In the genomic region with DNA sequence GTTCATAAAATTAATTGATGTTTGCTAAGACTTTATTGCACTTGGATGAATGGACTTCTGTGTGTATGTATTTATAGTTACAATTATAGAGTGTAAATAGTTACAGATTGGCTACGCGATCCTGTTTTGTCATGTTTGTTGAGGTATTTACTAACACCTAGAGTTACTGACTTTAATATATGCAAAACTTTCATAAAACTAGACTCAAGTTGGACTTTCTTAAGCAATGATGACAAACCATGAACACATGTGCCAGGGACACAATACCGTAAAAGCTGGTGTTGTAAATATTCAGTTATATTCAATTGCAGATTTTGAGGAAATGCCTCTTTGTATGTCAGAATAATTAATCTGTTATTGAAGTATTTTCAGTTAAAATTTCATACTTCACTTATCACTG, we compare ENCODE assay signal across 22 cellular contexts.
"Had no signal": no experiment of that assay in that cellular context is flagged by ENCODE, and none has a peak within 500 bp of the region (broad histone marks: within the 10 kb centered on the region; RNA-seq: fewer than 3 reads in every experiment).

No MANE protein-coding gene starts in this region.

- H3K27ac ChIP-seq: Peyer's patch, RWPE1, SJCRH30, WERI-Rb-1 had no signal

- DNase-seq: activated CD4-positive, alpha-beta memory T cell treated with anti-CD3 and anti-CD28 coated beads, Interleukin-2, amount 10 ng/mL, durations not matched to agents 7 days and 5 days; activated CD4-positive, alpha-beta T cell treated with anti-CD3 and anti-CD28 coated beads for 36 hours; activated CD4-positive, alpha-beta T cell treated with anti-CD3 and anti-CD28 coated beads, Interleukin-2, amount 50 U/mL, for 1 hour; activated gamma-delta T cell; activated naive CD4-positive, alpha-beta T cell treated with anti-CD3 and anti-CD28 coated beads for 36 hours; activated T-cell treated with anti-CD3 and anti-CD28 coated beads for 4 hours; activated T-cell treated with anti-CD3 and anti-CD28 coated beads, Interleukin-2, amount 50 U/mL, for 48 hours; amygdala; Kasumi-1; NCI-H1105 treated with DMSO at 0.1 percent for 48 hours; NCI-H1436 treated with DMSO at 0.1 percent for 48 hours; NCI-H187; NCI-H524; NCI-H82; Peyer's patch; Right ventricle myocardium superior; SJCRH30; SK-N-SH; T-helper 1 cell; WERI-Rb-1 had no signal

- ATAC-seq: activated CD4-positive, alpha-beta T cell treated with anti-CD3 and anti-CD28 coated beads for 36 hours; activated T-helper 17 cell treated with anti-CD3 and anti-CD28 coated beads, Interleukin-2, amount 50 U/mL, for 72 hours had no signal
